ENCODE assay signal across 28 cellular contexts in the genomic region with DNA sequence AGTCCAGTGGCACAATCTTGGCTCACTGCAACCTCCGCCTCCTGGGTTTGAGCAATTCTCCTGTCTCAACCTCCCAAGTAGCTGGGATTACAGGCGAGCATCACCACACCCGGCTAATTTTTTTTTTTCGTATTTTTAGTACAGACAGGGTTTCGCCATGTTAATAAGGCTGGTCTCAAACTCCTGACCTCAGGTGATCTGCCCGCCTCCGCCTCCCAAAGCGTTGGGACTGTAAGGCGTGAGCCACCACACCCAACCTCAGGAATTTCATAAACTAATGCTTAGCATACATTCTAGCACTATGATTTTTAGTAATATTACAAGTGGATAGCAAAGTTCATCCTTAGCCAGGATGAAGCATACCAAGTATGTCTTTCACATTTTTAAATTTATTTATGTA.
"Had no signal": no experiment of that assay in that cellular context is flagged by ENCODE, and none has a peak within 500 bp of the region (broad histone marks: within the 10 kb centered on the region; RNA-seq: fewer than 3 reads in every experiment).

No MANE protein-coding gene starts in this region.

- H3K27ac Mint-ChIP-seq: stimulated activated memory B cell treated with anti-CD40 and anti-IgM and Interleukin-4, amounts not matched to agents 10 μg/mL and 1 μg/mL and 100 μg/mL, for 72 hours; stimulated activated naive B cell treated with anti-CD40 and anti-IgM and Interleukin-4, amounts not matched to agents 10 μg/mL and 1 μg/mL and 100 μg/mL, for 72 hours; stimulated activated naive CD8-positive, alpha-beta T cell treated with anti-CD3 and anti-CD28 coated beads, Interleukin-15, amount 100 ng/mL, for 72 hours; stimulated activated naive CD8-positive, alpha-beta T cell treated with anti-CD3 and anti-CD28 coated beads, Interleukin-15, Interleukin-2, amounts not matched to agents 100 ng/mL and 50 ng/mL, for 24 hours; type B pancreatic cell had no signal

- H3K36me3 ChIP-seq: suprapubic skin, thoracic aorta, thyroid gland, tibial artery, transverse colon, upper lobe of left lung, upper lobe of right lung, uterus, vagina had no signal

- FAIRE-seq: urothelium cell line had no signal

- H3K27ac ChIP-seq: stomach, suprapubic skin, testis, thoracic aorta, thyroid gland, tibial artery, tibial nerve, transverse colon, upper lobe of left lung, upper lobe of right lung, uterus, vagina had no signal

- H3K27me3 ChIP-seq: stomach, suprapubic skin, testis, thyroid gland, tibial artery, tibial nerve, transverse colon, upper lobe of left lung, upper lobe of right lung, uterus, vagina had no signal

- ATAC-seq: stimulated activated effector memory CD8-positive, alpha-beta T cell treated with anti-CD3 and anti-CD28 coated beads, Interleukin-12 subunit alpha, Interleukin-12 subunit beta, amount 100 ng/mL, for 72 hours; stimulated activated memory B cell treated with anti-CD40 and anti-IgM and Interleukin-4, amounts not matched to agents 10 μg/mL and 1 μg/mL and 100 μg/mL, for 72 hours; stimulated activated naive B cell treated with anti-CD40 and anti-IgM and Interleukin-4, amounts not matched to agents 10 μg/mL and 1 μg/mL and 100 μg/mL, for 72 hours; stimulated activated naive CD8-positive, alpha-beta T cell treated with anti-CD3 and anti-CD28 coated beads, Interleukin-15, amount 100 ng/mL, for 72 hours; stimulated activated naive CD8-positive, alpha-beta T cell treated with anti-CD3 and anti-CD28 coated beads, Interleukin-15, Interleukin-2, amounts not matched to agents 100 U/mL and 50 U/mL, for 24 hours; upper lobe of right lung had no signal

- DNase-seq: stimulated activated CD4-positive, alpha-beta T cell treated with anti-CD3 and anti-CD28 coated beads, Interleukin-2, amount 100 ng/mL, for 48 hours; stimulated activated CD4-positive, alpha-beta T cell treated with anti-CD3 and anti-CD28 coated beads, Interleukin-4, amount 100 ng/mL, for 1 hour; stimulated activated CD4-positive, alpha-beta T cell treated with anti-CD3 and anti-CD28 coated beads, Interleukin-4, amount 100 ng/mL, for 24 hours; stimulated activated CD4-positive, alpha-beta T cell treated with anti-CD3 and anti-CD28 coated beads, Interleukin-4, amount 100 ng/mL, for 4 hours; stimulated activated CD8-positive, alpha-beta memory T cell treated with anti-CD3 and anti-CD28 coated beads, Interleukin-4, amount 100 ng/mL, for 48 hours; stimulated activated naive B cell treated with anti-CD40 and anti-IgM and Interleukin-4, amounts not matched to agents 10 μg/mL and 1 μg/mL and 100 μg/mL, for 72 hours; stimulated activated naive CD4-positive, alpha-beta T cell; stimulated activated naive CD4-positive, alpha-beta T cell treated with Interleukin-2 at 50 U/mL for 16 hours; stimulated activated naive CD8-positive, alpha-beta T cell treated with anti-CD3 and anti-CD28 coated beads, Interleukin-15, amount 100 ng/mL, for 72 hours; stimulated activated naive CD8-positive, alpha-beta T cell treated with anti-CD3 and anti-CD28 coated beads, Interleukin-15, Interleukin-2, amounts not matched to agents 100 U/mL and 50 U/mL, for 24 hours; stomach; substantia nigra; testis; thyroid gland; tibial artery; transverse colon; upper lobe of left lung; upper lobe of right lung; uterus had no signal

- H3K4me1 ChIP-seq: suprapubic skin, testis, thyroid gland, tibial artery, tibial nerve, transverse colon, upper lobe of left lung, upper lobe of right lung, uterus had no signal

- H3K27me3 Mint-ChIP-seq: stimulated activated memory B cell treated with anti-CD40 and anti-IgM and Interleukin-4, amounts not matched to agents 10 μg/mL and 1 μg/mL and 100 μg/mL, for 72 hours; stimulated activated naive B cell treated with anti-CD40 and anti-IgM and Interleukin-4, amounts not matched to agents 10 μg/mL and 1 μg/mL and 100 μg/mL, for 72 hours; stimulated activated naive CD8-positive, alpha-beta T cell treated with anti-CD3 and anti-CD28 coated beads, Interleukin-15, amount 100 ng/mL, for 72 hours; stimulated activated naive CD8-positive, alpha-beta T cell treated with anti-CD3 and anti-CD28 coated beads, Interleukin-15, Interleukin-2, amounts not matched to agents 100 ng/mL and 50 ng/mL, for 24 hours; type B pancreatic cell had no signal

- H3K9me3 ChIP-seq: stomach, suprapubic skin, testis, thoracic aorta, thyroid gland, tibial artery, tibial nerve, transverse colon, upper lobe of left lung, upper lobe of right lung, uterus, vagina had no signal

- H3K4me3 Mint-ChIP-seq: stimulated activated effector memory CD8-positive, alpha-beta T cell treated with anti-CD3 and anti-CD28 coated beads, Interleukin-12 subunit alpha, Interleukin-12 subunit beta, amount 100 ng/mL, for 72 hours; stimulated activated memory B cell treated with anti-CD40 and anti-IgM and Interleukin-4, amounts not matched to agents 10 μg/mL and 1 μg/mL and 100 μg/mL, for 72 hours; stimulated activated naive B cell treated with anti-CD40 and anti-IgM and Interleukin-4, amounts not matched to agents 10 μg/mL and 1 μg/mL and 100 μg/mL, for 72 hours; stimulated activated naive CD8-positive, alpha-beta T cell treated with anti-CD3 and anti-CD28 coated beads, Interleukin-15, amount 100 ng/mL, for 72 hours; stimulated activated naive CD8-positive, alpha-beta T cell treated with anti-CD3 and anti-CD28 coated beads, Interleukin-15, Interleukin-2, amounts not matched to agents 100 ng/mL and 50 ng/mL, for 24 hours; type B pancreatic cell had no signal

- H3K9me3 Mint-ChIP-seq: stimulated activated effector memory CD8-positive, alpha-beta T cell treated with anti-CD3 and anti-CD28 coated beads, Interleukin-12 subunit alpha, Interleukin-12 subunit beta, amount 100 ng/mL, for 72 hours; stimulated activated memory B cell treated with anti-CD40 and anti-IgM and Interleukin-4, amounts not matched to agents 10 μg/mL and 1 μg/mL and 100 μg/mL, for 72 hours; stimulated activated naive B cell treated with anti-CD40 and anti-IgM and Interleukin-4, amounts not matched to agents 10 μg/mL and 1 μg/mL and 100 μg/mL, for 72 hours; stimulated activated naive CD8-positive, alpha-beta T cell treated with anti-CD3 and anti-CD28 coated beads, Interleukin-15, amount 100 ng/mL, for 72 hours; stimulated activated naive CD8-positive, alpha-beta T cell treated with anti-CD3 and anti-CD28 coated beads, Interleukin-15, Interleukin-2, amounts not matched to agents 100 ng/mL and 50 ng/mL, for 24 hours; type B pancreatic cell had no signal

- H3K4me3 ChIP-seq: stomach, suprapubic skin, testis, thoracic aorta, thyroid gland, tibial artery, tibial nerve, transverse colon, upper lobe of left lung, upper lobe of right lung, uterus, vagina had no signal
